8 cellular contexts compared by ENCODE assay signal in the genomic region with DNA sequence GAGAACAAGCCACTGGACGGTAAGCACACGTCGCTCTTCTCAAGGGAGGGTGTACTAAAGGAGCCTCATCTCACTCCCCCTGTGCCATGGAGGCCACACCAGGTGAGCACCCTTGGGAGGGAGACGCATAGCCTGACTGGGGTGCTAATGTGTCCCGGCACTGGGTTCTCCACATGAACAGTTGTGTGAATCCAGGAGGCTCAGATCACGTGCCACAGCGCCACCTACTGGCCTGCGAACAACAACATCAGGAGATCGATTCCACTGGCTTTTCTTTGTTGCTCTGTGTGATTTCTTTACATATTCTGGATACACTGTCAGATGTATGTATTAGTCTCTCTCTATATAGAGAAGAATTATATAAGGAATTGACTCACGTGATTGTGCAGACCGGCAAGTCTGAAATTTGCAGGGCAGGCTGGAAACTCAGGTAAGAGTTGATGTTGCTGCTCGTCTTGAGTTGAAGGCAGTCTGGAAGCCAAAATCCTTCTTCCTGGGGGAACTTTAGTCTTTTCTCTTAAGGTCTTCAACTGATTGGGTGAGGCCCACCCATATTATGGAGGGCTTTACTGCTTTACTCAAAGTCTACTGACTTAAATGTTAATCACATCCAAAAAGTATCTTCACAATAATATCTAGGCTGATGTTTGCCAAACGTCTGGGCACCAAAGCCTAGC. TPM values are rescaled to one million over a fixed set of nuclear protein-coding genes. Genes with fewer than 3 reads are reported as not detected.
DNase-seq lines count a peak whose midpoint lies in the region; ATAC-seq, FAIRE-seq and TF ChIP-seq lines count a peak whose summit lies in the region.
"Not testable (repeated sequence)": the region's sequence is repeated elsewhere in the genome, so short reads cannot be mapped to it uniquely, and the experiment has no call there.

No MANE protein-coding gene starts in this region.

- H3K9me3 Mint-ChIP-seq in activated naive CD4-positive, alpha-beta T cell treated with anti-CD3 and anti-CD28 coated beads for 36 hours; nephron progenitor cell: not testable (repeated sequence)

- not testable (repeated sequence) for H3K27ac Mint-ChIP-seq in activated naive CD4-positive, alpha-beta T cell treated with anti-CD3 and anti-CD28 coated beads for 36 hours; nephron progenitor cell

- H3K36me3 Mint-ChIP-seq in activated naive CD4-positive, alpha-beta T cell treated with anti-CD3 and anti-CD28 coated beads for 36 hours (ENCODE audit: low read depth); nephron progenitor cell (ENCODE audit: low read depth): not testable (repeated sequence)

- H3K4me1 Mint-ChIP-seq in activated naive CD4-positive, alpha-beta T cell treated with anti-CD3 and anti-CD28 coated beads for 36 hours (ENCODE audit: low read depth): not testable (repeated sequence)
- H3K4me1 Mint-ChIP-seq in nephron progenitor cell: peaks cover 17% of the 10 kb centered on the region

- not testable (repeated sequence) for H3K4me3 ChIP-seq in foreskin fibroblast (ENCODE audit: low read depth in 1 of 2, low read length in 2 of 2)

- TF ChIP-seq CTCF in D721Med (IDR thresholded peaks at IDR 0.05; ENCODE audit: insufficient read depth, missing control alignments) (peak; percentile 67), foreskin fibroblast (IDR thresholded peaks at IDR 0.05; ENCODE audit: low read depth, low read length) (peak; percentile 55), nephron progenitor cell (IDR thresholded peaks at IDR 0.05) (peak; percentile 82)

- FAIRE-seq in D721Med (lab: Jason Lieb, UNC): not testable (repeated sequence)

- ATAC-seq in GM21786 (IDR thresholded peaks at IDR 0.05; ENCODE audit: unreplicated experiment): peak; percentile 62

- not testable (repeated sequence) for DNase-seq in D721Med (ENCODE audit: insufficient read length, low spot score)
- DNase-seq in NAMALWA (ENCODE audit: low spot score): peak; percentile 77
- DNase-seq in SW480 (ENCODE audit: low spot score): peak; percentile 47
- peak; percentile 66 for DNase-seq in activated naive CD4-positive, alpha-beta T cell treated with anti-CD3 and anti-CD28 coated beads for 36 hours
- peak in 1 of 2 donors; percentile 63 for DNase-seq in foreskin fibroblast
- peak; percentile 52 for DNase-seq in nephron progenitor cell
- DNase-seq in stimulated activated CD8-positive, alpha-beta memory T cell treated with anti-CD3 and anti-CD28 coated beads, Interleukin-4, amount 100 ng/mL, for 48 hours: peak; percentile 60

- intact Hi-C loops in activated naive CD4-positive, alpha-beta T cell treated with anti-CD3 and anti-CD28 coated beads for 36 hours (cut with micrococcal nuclease): loop anchor here (2.0 to 5.0 kb wide), 2 partner anchors 63 to 121 kb away; no protein-coding TSS in a partner anchor

- not testable (repeated sequence) for H3K4me3 Mint-ChIP-seq in activated naive CD4-positive, alpha-beta T cell treated with anti-CD3 and anti-CD28 coated beads for 36 hours; nephron progenitor cell

- CTCF ChIA-PET in activated naive CD4-positive, alpha-beta T cell treated with anti-CD3 and anti-CD28 coated beads for 36 hours (lab: Charles Lee): not testable (repeated sequence)

- not testable (repeated sequence) for H3K27me3 Mint-ChIP-seq in activated naive CD4-positive, alpha-beta T cell treated with anti-CD3 and anti-CD28 coated beads for 36 hours (ENCODE audit: low read depth); nephron progenitor cell (ENCODE audit: low read depth, poor library complexity)

RNA-seq across cellular contexts. Expression of gene CLEC18B, which starts 8.9 kb away (rescaled TPM):
- not detected for total RNA-seq in activated naive CD4-positive, alpha-beta T cell treated with anti-CD3 and anti-CD28 coated beads for 36 hours

RNA-seq across cellular contexts. Expression of gene NPIPB15, which starts 54.1 kb away (rescaled TPM):
- total RNA-seq in activated naive CD4-positive, alpha-beta T cell treated with anti-CD3 and anti-CD28 coated beads for 36 hours: under 1 TPM in 1 of 2 experiments, not detected in 1; 0.62 TPM
